20 cellular contexts compared by ENCODE assay signal in the genomic region with DNA sequence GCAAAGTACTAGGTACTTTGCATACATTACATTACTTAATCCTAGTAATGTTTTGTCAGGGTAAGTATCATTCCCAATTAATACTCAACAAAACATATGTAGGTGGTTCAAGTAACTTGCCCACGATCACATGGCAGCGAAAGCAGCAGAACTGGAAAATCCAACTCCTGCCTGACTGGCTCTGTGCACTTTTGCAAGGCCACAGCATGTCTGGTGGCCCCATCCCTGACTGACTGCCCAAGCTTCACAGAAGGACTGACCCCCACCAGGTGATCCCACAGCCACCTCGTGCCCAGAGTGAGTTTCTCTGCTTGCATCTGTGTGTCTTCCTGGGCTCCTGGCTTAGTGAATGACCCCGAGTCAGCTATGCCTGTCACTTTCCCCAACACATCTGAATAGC. TPM values are rescaled to one million over a fixed set of nuclear protein-coding genes. Genes with fewer than 3 reads are reported as not detected.
A peak's percentile ranks its signal among the peaks of the same experiment; 100 is the strongest.
DNase-seq lines count a peak whose midpoint lies in the region; ATAC-seq and TF ChIP-seq lines count a peak whose summit lies in the region.
"Had no signal": no experiment of that assay in that cellular context is flagged by ENCODE, and none has a peak within 500 bp of the region (broad histone marks: within the 10 kb centered on the region; RNA-seq: fewer than 3 reads in every experiment).

No MANE protein-coding gene starts in this region.

- H3K9me3 ChIP-seq in cardiac muscle cell (ENCODE audit: low read depth), result no peaks in the 10 kb centered on the region
- no peaks in the 10 kb centered on the region for H3K9me3 ChIP-seq in heart left ventricle
- no peaks in the 10 kb centered on the region for H3K9me3 ChIP-seq in vagina
- H3K9me3 ChIP-seq: SJSA1, uterus had no signal

- TF ChIP-seq POLR2A in heart left ventricle (IDR thresholded peaks at IDR 0.05) (no peak), vagina (IDR thresholded peaks at IDR 0.05) (no peak)

- H3K36me3 ChIP-seq in cardiac muscle cell, result peaks cover 61% of the 10 kb centered on the region
- peaks cover 3 to 100% (median 96%) of the 10 kb centered on the region in 9 donors for H3K36me3 ChIP-seq in heart left ventricle
- H3K36me3 ChIP-seq in vagina, result peaks cover 0 to 72% of the 10 kb centered on the region in 2 donors
- H3K36me3 ChIP-seq: uterus had no signal

- TF ChIP-seq CTCF in cardiac muscle cell (IDR thresholded peaks at IDR 0.05; ENCODE audit: low read depth, low read length) (no peak), heart left ventricle (IDR thresholded peaks at IDR 0.05) (no peak), VCaP (conservative IDR thresholded peaks at IDR 0.05) (no peak), nephron progenitor cell (IDR thresholded peaks at IDR 0.05) (no peak), vagina (IDR thresholded peaks at IDR 0.05) (no peak)

- no peaks in the 10 kb centered on the region for H3K27me3 ChIP-seq in cardiac muscle cell
- H3K27me3 ChIP-seq in heart left ventricle, result no peaks in the 10 kb centered on the region
- no peaks in the 10 kb centered on the region for H3K27me3 ChIP-seq in vagina
- H3K27me3 ChIP-seq: SJSA1, uterus had no signal

- H3K27ac Mint-ChIP-seq in nephron progenitor cell, result peak overlapping the region; percentile 49
- H3K27ac Mint-ChIP-seq: dendritic cell treated with granulocyte-macrophage colony-stimulating factor and Interleukin-4, amounts not matched to agents 40 ng/mL and 50 ng/mL, for 4 days had no signal

- no peak overlapping the region for H3K4me3 Mint-ChIP-seq in nephron progenitor cell
- H3K4me3 Mint-ChIP-seq: dendritic cell treated with granulocyte-macrophage colony-stimulating factor and Interleukin-4, amounts not matched to agents 40 ng/mL and 50 ng/mL, for 4 days had no signal

- no peak overlapping the region for H3K4me3 ChIP-seq in cardiac muscle cell
- H3K4me3 ChIP-seq in heart left ventricle, result no peak overlapping the region
- no peak overlapping the region for H3K4me3 ChIP-seq in vagina
- H3K4me3 ChIP-seq: SJSA1, uterus had no signal

- 93 to 96% (median 94%) methylated on average over 4 of the region's 4 CpGs for WGBS in heart left ventricle, 4 donors

- H3K27me3 Mint-ChIP-seq in nephron progenitor cell (ENCODE audit: low read depth, poor library complexity), result no peaks in the 10 kb centered on the region
- H3K27me3 Mint-ChIP-seq: dendritic cell treated with granulocyte-macrophage colony-stimulating factor and Interleukin-4, amounts not matched to agents 40 ng/mL and 50 ng/mL, for 4 days had no signal

- peaks cover 13% of the 10 kb centered on the region for H3K4me1 Mint-ChIP-seq in nephron progenitor cell

- intact Hi-C loops in heart left ventricle (cut with DNase I), result no loop called here
- intact Hi-C loops in vagina (cut with DNase I), result no loop called here

- ATAC-seq in heart left ventricle, result no peak
- ATAC-seq: left cardiac atrium; stimulated activated naive CD8-positive, alpha-beta T cell treated with anti-CD3 and anti-CD28 coated beads, Interleukin-15, Interleukin-2, amounts not matched to agents 100 U/mL and 50 U/mL, for 24 hours had no signal

- H3K27ac ChIP-seq in cardiac muscle cell (peak overlapping the region; percentile 25), heart left ventricle (no peak overlapping the region), VCaP (peak overlapping the region; percentile 51), vagina (peak overlapping the region; percentile 24)
- H3K27ac ChIP-seq: SJSA1, uterus had no signal

- peaks cover 65% of the 10 kb centered on the region for H3K36me3 Mint-ChIP-seq in nephron progenitor cell (ENCODE audit: low read depth)

- H3K4me1 ChIP-seq in cardiac muscle cell (ENCODE audit: low read depth), result no peaks in the 10 kb centered on the region
- peaks cover 0 to 11% (median 8%) of the 10 kb centered on the region in 12 donors for H3K4me1 ChIP-seq in heart left ventricle
- peaks cover 69% of the 10 kb centered on the region for H3K4me1 ChIP-seq in vagina
- H3K4me1 ChIP-seq: SJSA1, uterus had no signal

- DNase-seq in cardiac muscle cell (ENCODE audit: low read depth in 1 of 2, low spot score in 1 of 2) (no peak), heart left ventricle (no peak), nephron progenitor cell (no peak), vagina (ENCODE audit: extremely low spot score in 2 of 2) (no peak), C1 segment of cervical spinal cord (lab: John Stamatoyannopoulos, UW) (no peak), amygdala (lab: John Stamatoyannopoulos, UW) (no peak), AG08395 (ENCODE audit: low spot score) (no peak)
- DNase-seq: activated CD4-positive, CD25-positive, alpha-beta regulatory T cell; activated naive CD4-positive, alpha-beta T cell; Karpas-422; left cardiac atrium; midbrain; NCI-H1105 treated with DMSO at 0.1 percent for 48 hours; NCI-H524 treated with DMSO at 0.1 percent for 48 hours; stimulated activated naive CD8-positive, alpha-beta T cell treated with anti-CD3 and anti-CD28 coated beads, Interleukin-15, Interleukin-2, amounts not matched to agents 100 U/mL and 50 U/mL, for 24 hours; T-helper 2 cell; uterus had no signal

- H3K9me3 Mint-ChIP-seq in nephron progenitor cell, result no peaks in the 10 kb centered on the region
- H3K9me3 Mint-ChIP-seq: dendritic cell treated with granulocyte-macrophage colony-stimulating factor and Interleukin-4, amounts not matched to agents 40 ng/mL and 50 ng/mL, for 4 days had no signal

RNA-seq across cellular contexts. Expression of gene CNP, which starts 11.4 kb away (rescaled TPM):
- 69.0 and 70.0 TPM in 2 replicates for total RNA-seq in cardiac muscle cell
- polyA plus RNA-seq in cardiac muscle cell, result 79.4 and 82.8 TPM in 2 replicates
- total RNA-seq in heart left ventricle, result 10 to 100 TPM; 23.3 to 49.1 (median 27.5) TPM
- 10 to 100 TPM; 19.3 to 31.6 TPM for polyA plus RNA-seq in heart left ventricle
- total RNA-seq in vagina, result 54.0 TPM

RNA-seq across cellular contexts. Expression of gene DNAJC7, which starts 39.2 kb away (rescaled TPM):
- total RNA-seq in cardiac muscle cell (66.6 and 79.2 TPM in 2 replicates), heart left ventricle (10 to 100 TPM; 42.5 to 96.5 (median 70.5) TPM), vagina (60.2 TPM)
- polyA plus RNA-seq in cardiac muscle cell (83.8 and 90.0 TPM in 2 replicates), heart left ventricle (100 to 1,000 TPM in 1 of 2 donors, 10 to 100 TPM in 1; 83.5 to 103 TPM)

RNA-seq across cellular contexts. Expression of gene NKIRAS2, which starts 41.9 kb away (rescaled TPM):
- 113 and 125 TPM in 2 replicates for total RNA-seq in cardiac muscle cell
- polyA plus RNA-seq in cardiac muscle cell, result 98.2 and 107 TPM in 2 replicates
- 10 to 100 TPM; 50.6 to 78.9 (median 52.8) TPM for total RNA-seq in heart left ventricle
- 10 to 100 TPM; 66.7 to 73.0 TPM for polyA plus RNA-seq in heart left ventricle
- total RNA-seq in vagina, result 28.7 TPM

RNA-seq across cellular contexts. Expression of gene ODAD4, which starts 47.6 kb away (rescaled TPM):
- total RNA-seq in cardiac muscle cell (2.6 and 4.5 TPM in 2 replicates), heart left ventricle (under 1 TPM in 8 of 9 donors, not detected in 1; 0.38 to 0.96 (median 0.73) TPM), vagina (1.7 TPM)
- polyA plus RNA-seq in cardiac muscle cell (3.2 and 8.0 TPM in 2 replicates), heart left ventricle (1 to 10 TPM in 1 of 2 donors, under 1 TPM in 1; 0.69 to 1.2 TPM)
- total RNA-seq: SJSA1 had no signal

RNA-seq across cellular contexts. Expression of gene ACLY, which starts 59.2 kb away (rescaled TPM):
- total RNA-seq in cardiac muscle cell (96.3 and 155 TPM in 2 replicates), heart left ventricle (10 to 100 TPM; 18.2 to 55.5 (median 34.7) TPM), vagina (74.9 TPM)
- polyA plus RNA-seq in cardiac muscle cell (71.5 and 89.2 TPM in 2 replicates), heart left ventricle (10 to 100 TPM in 1 of 2 donors, 1 to 10 TPM in 1; 8.3 to 39.7 TPM)

Comparison
In these comparisons a context has a peak if more than half of its experiments do, and no peak if none do; other contexts are left out.
1. H3K27ac ChIP-seq: peak in cardiac muscle cell (single experiment), VCaP (single experiment) and vagina (single experiment); none in heart left ventricle (0 of 12).